In the genomic region with DNA sequence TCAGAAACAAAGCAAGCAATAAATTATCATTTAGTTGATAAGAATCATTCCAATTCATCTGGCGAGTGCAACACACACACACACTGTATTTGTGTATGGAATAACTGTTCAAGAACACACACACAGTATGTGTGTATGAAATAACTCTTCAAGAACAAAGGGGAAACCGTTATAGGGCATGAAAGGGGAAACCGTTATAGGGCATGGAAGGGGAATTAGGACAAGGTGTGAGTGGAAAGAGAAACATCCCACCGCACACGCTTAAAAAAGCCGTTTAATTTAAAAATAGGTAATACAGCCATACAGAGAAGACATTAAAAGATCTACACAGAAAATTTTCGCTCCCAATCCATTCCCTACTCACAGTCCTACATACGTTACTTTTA, we compare ENCODE assay signal across 8 cellular contexts. TPM values are rescaled to one million over a fixed set of nuclear protein-coding genes. Genes with fewer than 3 reads are reported as not detected.
DNase-seq lines count a peak whose midpoint lies in the region; ATAC-seq and TF ChIP-seq lines count a peak whose summit lies in the region.

No MANE protein-coding gene starts in this region.

- peaks cover 6% of the 10 kb centered on the region for H3K23me2 ChIP-seq in H9 (ENCODE audit: insufficient read length, low read depth, low read length, poor library complexity, severe bottlenecking)

- no peaks in the 10 kb centered on the region for H4K20me1 ChIP-seq in H9 (ENCODE audit: control insufficient read depth, insufficient read depth, insufficient read length)

- peak overlapping the region; percentile 91 for H3K4me2 ChIP-seq in H9 (ENCODE audit: insufficient read depth, insufficient read length, low read length)

- H3K27ac ChIP-seq in ACC112 (ENCODE audit: low read depth, low read length), result no peak overlapping the region
- H3K27ac ChIP-seq in H9 (ENCODE audit: insufficient read length, low read depth, low read length), result no peak overlapping the region
- H3K27ac ChIP-seq in liver (ENCODE audit: low read depth in 1 of 2, low read length in 2 of 2), result no peak overlapping the region
- H3K27ac ChIP-seq in upper lobe of right lung, result peak overlapping the region; percentile 63

- H3K27me3 ChIP-seq in ACC112 (ENCODE audit: insufficient read depth, low read length) (no peaks in the 10 kb centered on the region), H9 (ENCODE audit: insufficient read depth, low read length) (no peaks in the 10 kb centered on the region), liver (ENCODE audit: control insufficient read depth in 4 of 4, insufficient read depth in 4 of 4, low read length in 3 of 4) (no peaks in the 10 kb centered on the region), upper lobe of right lung (no peaks in the 10 kb centered on the region)

- peak overlapping the region; percentile 92 for H3K4me3 ChIP-seq in ACC112 (ENCODE audit: low read depth, low read length)
- peak overlapping the region; percentile 68 to 96 (median 86) for H3K4me3 ChIP-seq in liver (ENCODE audit: low read depth in 1 of 3, low read length in 3 of 3)
- peak overlapping the region; percentile 99 for H3K4me3 ChIP-seq in upper lobe of right lung

- H3K23ac ChIP-seq in H9 (ENCODE audit: insufficient read length, low read depth, low read length), result no peak overlapping the region

- H3K4ac ChIP-seq in H9 (ENCODE audit: low read depth, low read length), result no peak overlapping the region

- WGBS in H9 (ENCODE audit: extremely low coverage, insufficient read length, low lambda C conversion rate), result no CpG with 5 or more reads among the region's 8 CpGs
- WGBS in liver, result 2% methylated on average over 8 of the region's 8 CpGs

- H3K9me3 ChIP-seq in H9 (ENCODE audit: control insufficient read depth, low read depth, low read length) (no peaks in the 10 kb centered on the region), liver (ENCODE audit: control insufficient read depth in 4 of 4, low read length in 3 of 4) (no peaks in the 10 kb centered on the region), upper lobe of right lung (no peaks in the 10 kb centered on the region)

- H3K79me2 ChIP-seq in ACC112 (ENCODE audit: control insufficient read depth, insufficient read depth, low read length, unreplicated experiment) (peaks cover 35% of the 10 kb centered on the region), H9 (ENCODE audit: insufficient read depth, low read length) (peaks cover 4% of the 10 kb centered on the region; the same call in 1 of the 2 replicates)

- DNase-seq in H9 (no peak), upper lobe of right lung (no peak), NCI-H526 treated with DMSO at 0.1 percent for 48 hours (lab: John Stamatoyannopoulos, UW) (no peak), SW 1271 (lab: John Stamatoyannopoulos, UW) (no peak)

- H3T11ph ChIP-seq in H9 (ENCODE audit: low read length), result no peak overlapping the region

- H2BK20ac ChIP-seq in H9 (ENCODE audit: low read depth, low read length, poor library complexity, severe bottlenecking), result no peak overlapping the region

- no peaks in the 10 kb centered on the region for H3K9me3 Mint-ChIP-seq in H9
- H3K9me3 Mint-ChIP-seq in activated naive CD8-positive, alpha-beta T cell (ENCODE audit: low read depth), result no peaks in the 10 kb centered on the region

- no peak overlapping the region for H2BK5ac ChIP-seq in H9 (ENCODE audit: insufficient read length, low read length)

- H3K9ac ChIP-seq in H9 (ENCODE audit: extremely low read depth, insufficient read length, low read length), result peak overlapping the region; percentile 60
- peak overlapping the region; percentile 91 to 94 for H3K9ac ChIP-seq in liver (ENCODE audit: low read depth in 1 of 2, low read length in 2 of 2)

- H3K4me1 Mint-ChIP-seq in H9, result peaks cover 11 to 13% of the 10 kb centered on the region in 2 experiments
- peaks cover 26% of the 10 kb centered on the region for H3K4me1 Mint-ChIP-seq in activated naive CD8-positive, alpha-beta T cell (ENCODE audit: low read depth)

- H3K27me3 Mint-ChIP-seq in H9 (ENCODE audit: low read depth), result no peaks in the 10 kb centered on the region
- H3K27me3 Mint-ChIP-seq in activated naive CD8-positive, alpha-beta T cell, result no peaks in the 10 kb centered on the region

- H4K5ac ChIP-seq in H9 (ENCODE audit: insufficient read length, low read depth, low read length), result no peak overlapping the region

- peak overlapping the region; percentile 91 to 97 for H3K4me3 Mint-ChIP-seq in H9
- H3K4me3 Mint-ChIP-seq in activated naive CD8-positive, alpha-beta T cell, result peak overlapping the region; percentile 99

- H2AFZ ChIP-seq in ACC112 (ENCODE audit: low read length, unreplicated experiment) (peak overlapping the region; percentile 97), H9 (ENCODE audit: low read length) (no peak overlapping the region)

- no peak overlapping the region for H3K18ac ChIP-seq in H9 (ENCODE audit: insufficient read length, low read depth, low read length)

- H3K14ac ChIP-seq in H9 (ENCODE audit: insufficient read depth, low read length), result no peak overlapping the region

- peaks cover 7% of the 10 kb centered on the region for H3K4me1 ChIP-seq in ACC112 (ENCODE audit: control insufficient read depth, insufficient read depth, low read length, unreplicated experiment)
- H3K4me1 ChIP-seq in H9 (ENCODE audit: insufficient read depth, low read length), result no peaks in the 10 kb centered on the region
- peaks cover 1 to 29% (median 26%) of the 10 kb centered on the region in 4 donors for H3K4me1 ChIP-seq in liver (ENCODE audit: control insufficient read depth in 4 of 4, insufficient read depth in 4 of 4, low read length in 3 of 4)
- peaks cover 23% of the 10 kb centered on the region for H3K4me1 ChIP-seq in upper lobe of right lung

- no peak for TF ChIP-seq RAD21 in liver (IDR thresholded peaks at IDR 0.05)

- no peak overlapping the region for H2BK12ac ChIP-seq in H9 (ENCODE audit: insufficient read length, low read depth, low read length)

- TF ChIP-seq CTCF in H9 (conservative IDR thresholded peaks at IDR 0.05) (no peak), liver (IDR thresholded peaks at IDR 0.05; ENCODE audit: low read depth, low read length, missing input control) (no peak), upper lobe of right lung (IDR thresholded peaks at IDR 0.05) (no peak)

- H4K8ac ChIP-seq in H9 (replicated peaks; ENCODE audit: insufficient read length, low read depth, low read length), result no peak overlapping the region

- no peak overlapping the region for H2BK15ac ChIP-seq in H9 (ENCODE audit: low read depth, low read length)

- no peak overlapping the region for H4K91ac ChIP-seq in H9 (ENCODE audit: insufficient read length, low read depth, low read length)

- no peak overlapping the region for H2AK5ac ChIP-seq in H9 (ENCODE audit: insufficient read length, low read length)

- H2BK120ac ChIP-seq in H9 (ENCODE audit: low read depth, low read length, poor library complexity, severe bottlenecking), result no peak overlapping the region

- peaks cover 9 to 26% (median 25%) of the 10 kb centered on the region in 3 experiments for H3K36me3 Mint-ChIP-seq in H9 (ENCODE audit: insufficient read depth in 1 of 3, low read depth in 3 of 3)
- no peaks in the 10 kb centered on the region for H3K36me3 Mint-ChIP-seq in activated naive CD8-positive, alpha-beta T cell

- intact Hi-C loops in upper lobe of right lung (cut with DNase I), result no loop called here

- H3K36me3 ChIP-seq in ACC112 (ENCODE audit: insufficient read depth, low read length) (peaks cover 10% of the 10 kb centered on the region; the same call in 1 of the 2 replicates), liver (ENCODE audit: control insufficient read depth in 4 of 4, insufficient read depth in 3 of 4, low read depth in 1 of 4, low read length in 3 of 4) (peaks cover 0 to 8% (median 3%) of the 10 kb centered on the region in 4 donors), upper lobe of right lung (peaks cover 14% of the 10 kb centered on the region)

- peak overlapping the region; percentile 40 to 82 (median 81); a peak in 5 of 7 replicates for H3K27ac Mint-ChIP-seq in H9
- H3K27ac Mint-ChIP-seq in activated naive CD8-positive, alpha-beta T cell, result peak overlapping the region; percentile 95

- no peak overlapping the region for H3K56ac ChIP-seq in H9 (ENCODE audit: insufficient read length, low read depth, low read length)

- H3K79me1 ChIP-seq in H9 (ENCODE audit: insufficient read depth, low read depth, low read length, poor library complexity, severe bottlenecking), result no peaks in the 10 kb centered on the region

- ATAC-seq in upper lobe of right lung (no peak), HG03521 (IDR thresholded peaks at IDR 0.05; ENCODE audit: unreplicated experiment) (no peak)

TF ChIP-seq in liver, 16 proteins besides CTCF, POLR2A, EP300 and RAD21 (continues in another document):
- no peak for TF ChIP-seq SP1 (IDR thresholded peaks at IDR 0.05)
- no peak for TF ChIP-seq EGR1 (IDR thresholded peaks at IDR 0.05; ENCODE audit: low read depth in 2 of 2)
- TF ChIP-seq HNF4A (conservative IDR thresholded peaks at IDR 0.05), result no peak
- no peak for TF ChIP-seq GABPA (IDR thresholded peaks at IDR 0.05 in 1 of 2, conservative IDR thresholded peaks at IDR 0.05 in 1 of 2)
- no peak for TF ChIP-seq FOXA1 (IDR thresholded peaks at IDR 0.05)
- no peak for TF ChIP-seq NR2F2 (IDR thresholded peaks at IDR 0.05)
- TF ChIP-seq, protein P1, sequence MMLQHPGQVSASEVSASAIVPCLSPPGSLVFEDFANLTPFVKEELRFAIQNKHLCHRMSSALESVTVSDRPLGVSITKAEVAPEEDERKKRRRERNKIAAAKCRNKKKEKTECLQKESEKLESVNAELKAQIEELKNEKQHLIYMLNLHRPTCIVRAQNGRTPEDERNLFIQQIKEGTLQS (IDR thresholded peaks at IDR 0.05), result no peak
- no peak for TF ChIP-seq MAX (IDR thresholded peaks at IDR 0.05)
- TF ChIP-seq HNF4G (IDR thresholded peaks at IDR 0.05), result no peak
- TF ChIP-seq FOXA2 (IDR thresholded peaks at IDR 0.05), result no peak
- TF ChIP-seq YY1 (IDR thresholded peaks at IDR 0.05), result no peak
- TF ChIP-seq TAF1 (conservative IDR thresholded peaks at IDR 0.05), result no peak
- no peak for TF ChIP-seq JUND (IDR thresholded peaks at IDR 0.05)
- TF ChIP-seq RXRA (IDR thresholded peaks at IDR 0.05), result no peak

RNA-seq across cellular contexts. Expression of gene TSN, which starts 0.6 kb away (rescaled TPM):
- total RNA-seq in H9 (2021) (96.1 and 102 TPM in 2 replicates), liver (10 to 100 TPM; 18.3 to 30.6 TPM), upper lobe of right lung (48.2 TPM)
- polyA plus RNA-seq in liver, result 10 to 100 TPM; 17.0 TPM

RNA-seq across cellular contexts. Expression of gene NIFK, which starts 18.2 kb away (rescaled TPM):
- total RNA-seq in H9 (2021), result 155 and 180 TPM in 2 replicates
- 10 to 100 TPM; 13.4 to 18.0 TPM for total RNA-seq in liver
- 10 to 100 TPM; 14.4 to 25.6 TPM for polyA plus RNA-seq in liver
- total RNA-seq in upper lobe of right lung, result 36.4 TPM
